8 cellular contexts compared by ENCODE assay signal in the genomic region with DNA sequence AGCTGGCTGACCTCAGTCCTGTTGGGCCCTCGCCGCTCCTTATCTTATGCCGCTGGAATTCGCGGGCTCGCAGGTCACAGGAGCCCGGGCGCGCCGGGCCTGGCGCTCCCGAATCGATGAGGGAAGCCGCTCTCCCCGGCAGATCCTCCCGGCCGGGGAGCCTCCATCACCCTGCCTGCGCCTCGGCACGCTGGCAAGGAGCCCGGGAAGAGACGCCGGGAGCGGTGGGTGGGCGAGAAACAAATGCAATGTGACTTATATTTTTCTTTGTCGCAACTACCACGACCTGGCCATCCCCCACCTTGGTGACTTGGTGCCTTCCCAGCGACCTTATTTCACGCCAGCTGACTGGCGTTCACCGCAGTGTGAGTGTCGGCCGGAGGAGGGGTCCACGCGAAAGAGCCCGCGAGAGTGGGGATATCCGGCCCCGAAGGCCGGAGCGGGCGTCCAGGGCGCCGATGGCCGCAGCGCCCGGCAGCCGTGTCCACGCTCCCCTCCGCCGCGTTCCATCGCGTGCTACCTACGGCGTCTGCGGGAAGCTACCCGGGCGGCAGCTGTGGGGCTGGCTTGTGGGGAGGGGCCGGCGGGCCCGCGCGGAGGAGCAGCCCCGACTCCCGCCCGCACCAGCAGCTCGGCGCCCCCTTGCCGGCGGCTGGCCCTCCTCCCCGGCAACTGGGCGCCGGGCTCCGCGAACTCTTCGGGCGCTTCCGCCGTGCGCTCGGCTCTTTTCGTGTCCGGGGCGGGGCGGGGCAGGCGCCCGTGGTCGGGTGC. TPM values are rescaled to one million over a fixed set of nuclear protein-coding genes. Genes with fewer than 3 reads are reported as not detected.
A peak's percentile ranks its signal among the peaks of the same experiment; 100 is the strongest.
DNase-seq lines count a peak whose midpoint lies in the region; TF ChIP-seq lines count a peak whose summit lies in the region.

No MANE protein-coding gene starts in this region.

- H3K9me3 ChIP-seq in MM.1S (replicated peaks; ENCODE audit: insufficient read depth, low read length), result no peaks in the 10 kb centered on the region

- DNase-seq in GM03348 (ENCODE audit: low spot score) (peak; percentile 83), HCEC 1CT (peak; percentile 91), MM.1S (peak; percentile 89), SK-N-DZ (ENCODE audit: low spot score) (peak; percentile 92), glomerular visceral epithelial cell (ENCODE audit: extremely low spot score) (peak; percentile 87), occipital lobe (lab: John Stamatoyannopoulos, UW) (peak; percentile 91)
- DNase-seq in activated naive CD4-positive, alpha-beta T cell treated with anti-CD3 and anti-CD28 coated beads, Interleukin-2, amount 50 U/mL, for 16 hours, result peak; percentile 90

- peaks cover 17% of the 10 kb centered on the region for H3K79me2 ChIP-seq in MM.1S (ENCODE audit: low read length)

- peaks cover 19% of the 10 kb centered on the region for H3K4me1 ChIP-seq in MM.1S (ENCODE audit: low read length)

- peaks cover 5% of the 10 kb centered on the region; the same call in 1 of the 2 replicates for H3F3A ChIP-seq in MM.1S (ENCODE audit: insufficient read depth, low read length)

- no peak overlapping the region for H3K27ac ChIP-seq in MM.1S (ENCODE audit: low read length)
- H3K27ac ChIP-seq in temporal lobe (ENCODE audit: low read depth, low read length), result peak overlapping the region; percentile 46

- H3K36me3 ChIP-seq in MM.1S (replicated peaks; ENCODE audit: insufficient read depth, low read length), result no peaks in the 10 kb centered on the region

- peak overlapping the region; percentile 99 for H2AFZ ChIP-seq in MM.1S (ENCODE audit: low read length)

- H3K9ac ChIP-seq in MM.1S (ENCODE audit: low read length), result peak overlapping the region; percentile 72; the same call in 1 of the 2 replicates

- H3K4me3 ChIP-seq in MM.1S (ENCODE audit: low read length), result peak overlapping the region; percentile 91

- H3K4me2 ChIP-seq in MM.1S (ENCODE audit: low read depth, low read length), result peak overlapping the region; percentile 96

- no peaks in the 10 kb centered on the region; the same call in none of the 2 replicates for H3K27me3 ChIP-seq in MM.1S (replicated peaks; ENCODE audit: insufficient read depth, low read length)

- no peaks in the 10 kb centered on the region for H4K20me1 ChIP-seq in MM.1S (ENCODE audit: insufficient read depth, low read length)

- H3K9me2 ChIP-seq in MM.1S (replicated peaks; ENCODE audit: insufficient read depth, low read length), result no peaks in the 10 kb centered on the region

- no peak for TF ChIP-seq CTCF in MM.1S (IDR thresholded peaks at IDR 0.05; ENCODE audit: low read length)

RNA-seq across cellular contexts. Expression of a gene that starts 0.5 kb away (rescaled TPM):
- polyA plus RNA-seq in SK-N-DZ (2014; cell fraction: cytosol; rRNA removed), result 29.7 and 29.9 TPM in 2 replicates
- polyA plus RNA-seq in SK-N-DZ (2014; cell fraction: nucleus; rRNA removed), result 19.5 and 22.7 TPM in 2 replicates
- 64.6 TPM for total RNA-seq in occipital lobe
- 45.0 TPM for total RNA-seq in temporal lobe
